In the genomic region with DNA sequence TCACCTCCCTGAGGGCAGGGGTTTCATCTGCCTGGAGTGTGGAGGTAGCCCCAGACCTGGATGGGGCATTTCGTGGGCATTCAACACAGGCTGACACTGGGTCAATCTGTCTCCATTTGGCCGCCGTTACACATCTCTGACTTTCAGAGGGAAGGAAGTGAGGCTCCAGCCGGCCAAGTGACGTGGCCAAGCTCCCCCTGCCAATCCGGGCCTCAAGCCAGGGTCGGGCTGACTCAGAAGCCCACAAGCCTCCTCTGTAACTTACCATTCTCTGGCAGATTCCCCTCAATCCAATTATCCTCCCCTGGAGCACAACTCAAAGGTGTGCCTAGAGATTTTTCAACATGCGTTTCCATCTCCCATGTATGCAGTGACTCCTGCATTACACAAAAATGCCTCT, we compare ENCODE assay signal across 11 cellular contexts.
A peak's percentile ranks its signal among the peaks of the same experiment; 100 is the strongest.
DNase-seq lines count a peak whose midpoint lies in the region; ATAC-seq, FAIRE-seq and TF ChIP-seq lines count a peak whose summit lies in the region.
"Had no signal": no experiment of that assay in that cellular context is flagged by ENCODE, and none has a peak within 500 bp of the region (broad histone marks: within the 10 kb centered on the region; RNA-seq: fewer than 3 reads in every experiment).

No MANE protein-coding gene starts in this region.

- no TSS peak for BruUV-seq in MCF 10A (replicated peaks; lab: Mats Ljungman, UMichigan)
- BruUV-seq in mammary epithelial cell (replicated peaks; lab: Mats Ljungman, UMichigan) = no TSS peak
- no TSS peak for BruUV-seq in Calu3 (replicated peaks; lab: Mats Ljungman, UMichigan)

- no peak overlapping the region for H2AFZ ChIP-seq in mammary epithelial cell (ENCODE audit: low read depth, low read length)

- intact Hi-C loops in MCF 10A (cut with micrococcal nuclease) = no loop called here
- intact Hi-C loops in mammary epithelial cell (cut with micrococcal nuclease) = no loop called here
- intact Hi-C loops in Calu3 (cut with micrococcal nuclease; ENCODE audit: unreplicated experiment) = no loop called here

- H3K4me1 ChIP-seq in mammary epithelial cell (ENCODE audit: insufficient read depth, low read length) = no peaks in the 10 kb centered on the region
- H3K4me1 ChIP-seq in right atrium auricular region = peaks cover 0 to 9% of the 10 kb centered on the region in 2 donors

- peak; percentile 84 for DNase-seq in MCF 10A (ENCODE audit: unreplicated experiment)
- no peak for DNase-seq in mammary epithelial cell
- DNase-seq in brain microvascular endothelial cell = peak; percentile 72
- peak; percentile 82 for DNase-seq in right atrium auricular region (ENCODE audit: low spot score)
- peak; percentile 14 for DNase-seq in urothelium cell line (ENCODE audit: low spot score)
- DNase-seq in Calu3 = no peak
- DNase-seq: KG1, NCI-H510A had no signal

- H3K4me2 ChIP-seq in mammary epithelial cell (ENCODE audit: insufficient read depth, low read depth, low read length) = no peak overlapping the region

- WGBS in mammary epithelial cell (ENCODE audit: low coverage, missing lambda C conversion rate) = 80% methylated on average over 1 of the region's 8 CpGs

- ATAC-seq in HG03196 (IDR thresholded peaks at IDR 0.05; ENCODE audit: unreplicated experiment) (no peak), GM18861 (IDR thresholded peaks at IDR 0.05; ENCODE audit: unreplicated experiment) (no peak)

- H3K9me3 ChIP-seq in mammary epithelial cell (replicated peaks; ENCODE audit: insufficient read depth, low read length) = no peaks in the 10 kb centered on the region
- H3K9me3 ChIP-seq in right atrium auricular region = no peaks in the 10 kb centered on the region

- no peaks in the 10 kb centered on the region for H3K9me3 Mint-ChIP-seq in MCF 10A (ENCODE audit: unreplicated experiment)
- H3K9me3 Mint-ChIP-seq in Calu3 (ENCODE audit: low read depth, unreplicated experiment) = no peaks in the 10 kb centered on the region

- H3K36me3 ChIP-seq in mammary epithelial cell (ENCODE audit: insufficient read depth, low read length) = no peaks in the 10 kb centered on the region
- H3K36me3 ChIP-seq in brain microvascular endothelial cell (replicated peaks) = no peaks in the 10 kb centered on the region
- no peaks in the 10 kb centered on the region for H3K36me3 ChIP-seq in right atrium auricular region

- no peaks in the 10 kb centered on the region for H3K79me2 ChIP-seq in mammary epithelial cell (ENCODE audit: insufficient read depth, low read length)

- H4K20me1 ChIP-seq in mammary epithelial cell (ENCODE audit: insufficient read depth, low read length) = no peaks in the 10 kb centered on the region

- H3K27me3 ChIP-seq in mammary epithelial cell (ENCODE audit: insufficient read depth, low read length) (no peaks in the 10 kb centered on the region), brain microvascular endothelial cell (replicated peaks) (no peaks in the 10 kb centered on the region), right atrium auricular region (no peaks in the 10 kb centered on the region)

- no peak for FAIRE-seq in urothelium cell line (lab: Jason Lieb, UNC)

- dilution Hi-C loops in mammary epithelial cell (cut with HindIII; ENCODE audit: low sequenced_read_pairs) = loop anchor here (5.0 kb wide), 1 partner anchor 37 kb away; no protein-coding TSS in a partner anchor

- H3K4me3 Mint-ChIP-seq in MCF 10A (ENCODE audit: unreplicated experiment) (no peak overlapping the region), Calu3 (ENCODE audit: low read depth, unreplicated experiment) (no peak overlapping the region)
- H3K4me3 Mint-ChIP-seq: B cell had no signal

- H3K27ac ChIP-seq in mammary epithelial cell (ENCODE audit: insufficient read depth, low read depth, low read length) (no peak overlapping the region), brain microvascular endothelial cell (no peak overlapping the region), right atrium auricular region (peak overlapping the region; percentile 46 to 59)

- POLR2A ChIA-PET in MCF 10A (lab: Yijun Ruan, JAX) = no interaction called here

- H3K27ac Mint-ChIP-seq in MCF 10A (ENCODE audit: low read depth, unreplicated experiment) (peak overlapping the region; percentile 59), Calu3 (ENCODE audit: unreplicated experiment) (no peak overlapping the region)
- H3K27ac Mint-ChIP-seq: B cell had no signal

- H3K36me3 Mint-ChIP-seq in MCF 10A (ENCODE audit: insufficient read depth, unreplicated experiment) (no peaks in the 10 kb centered on the region), Calu3 (ENCODE audit: insufficient read depth, unreplicated experiment) (no peaks in the 10 kb centered on the region)

- H3K9ac ChIP-seq in mammary epithelial cell (ENCODE audit: insufficient read depth, low read length) = no peak overlapping the region

- H3K4me1 Mint-ChIP-seq in MCF 10A (ENCODE audit: insufficient read depth, unreplicated experiment) = peaks cover 22% of the 10 kb centered on the region
- H3K4me1 Mint-ChIP-seq in Calu3 (ENCODE audit: low read depth, unreplicated experiment) = no peaks in the 10 kb centered on the region
- H3K4me1 Mint-ChIP-seq: B cell had no signal

- in situ Hi-C loops in mammary epithelial cell (cut with MboI; ENCODE audit: low sequenced_read_pairs in 2 of 2) (no loop called here), brain microvascular endothelial cell (cut with HindIII; ENCODE audit: low pct_ligation_motif_present, low sequenced_read_pairs) (no loop called here)

- H3K4me3 ChIP-seq in mammary epithelial cell (replicated peaks in 1 of 3; ENCODE audit: insufficient read depth in 1 of 3, low read depth in 2 of 3, low read length in 3 of 3) (no peak overlapping the region), brain microvascular endothelial cell (ENCODE audit: low read depth, low read length) (no peak overlapping the region), right atrium auricular region (no peak overlapping the region)

- H3K27me3 Mint-ChIP-seq in MCF 10A (ENCODE audit: insufficient read depth, unreplicated experiment) = no peaks in the 10 kb centered on the region
- H3K27me3 Mint-ChIP-seq in Calu3 (ENCODE audit: unreplicated experiment) = no peaks in the 10 kb centered on the region

- TF ChIP-seq CTCF in MCF 10A (IDR thresholded peaks at IDR 0.05; ENCODE audit: unreplicated experiment) = no peak
- TF ChIP-seq CTCF in mammary epithelial cell (conservative IDR thresholded peaks at IDR 0.05 in 1 of 2, IDR thresholded peaks at IDR 0.05 in 1 of 2; ENCODE audit: extremely low read depth in 1 of 2, insufficient read depth in 1 of 2, low read depth in 1 of 2, low read length in 2 of 2) = no peak
- no peak for TF ChIP-seq CTCF in brain microvascular endothelial cell (IDR thresholded peaks at IDR 0.05; ENCODE audit: low read depth, low read length, missing control alignments)
- no peak for TF ChIP-seq CTCF in right atrium auricular region (IDR thresholded peaks at IDR 0.05)
- TF ChIP-seq CTCF in Calu3 (IDR thresholded peaks at IDR 0.05; ENCODE audit: unreplicated experiment) = no peak

- CTCF ChIA-PET in MCF 10A (lab: Yijun Ruan, JAX) (no interaction called here), mammary epithelial cell (lab: Charles Lee; ENCODE audit: low non-redundant PET) (no interaction called here), Calu3 (lab: Charles Lee) (no interaction called here)

Comparison
In these comparisons a context has a peak if more than half of its experiments do, and no peak if none do; other contexts are left out.
1. DNase-seq: peak in MCF 10A (single experiment), brain microvascular endothelial cell (single experiment), right atrium auricular region (single experiment) and urothelium cell line (single experiment); none in mammary epithelial cell (single experiment) and Calu3 (single experiment).
2. H3K27ac ChIP-seq: peak in right atrium auricular region (2 of 2); none in mammary epithelial cell (single experiment) and brain microvascular endothelial cell (single experiment).